ENCODE assay signal across 20 cellular contexts in genomic region chr9:20085842-20086241, GRCh38.
DNase-seq lines count a peak whose midpoint lies in the region; ATAC-seq, FAIRE-seq and TF ChIP-seq lines count a peak whose summit lies in the region.
"Had no signal": no experiment of that assay in that cellular context is flagged by ENCODE, and none has a peak within 500 bp of the region (broad histone marks: within the 10 kb centered on the region; RNA-seq: fewer than 3 reads in every experiment).

No MANE protein-coding gene starts in this region.

- H2AFZ ChIP-seq in SK-N-SH (ENCODE audit: low read depth), result no peak overlapping the region

- POLR2A ChIA-PET in SK-N-SH (lab: Yijun Ruan, JAX), result interaction anchor here (0.6 kb wide), 1 partner anchor 10 kb away, joined by 3 read pairs; no protein-coding TSS in a partner anchor

- H3K9me2 ChIP-seq in SK-N-SH, result no peaks in the 10 kb centered on the region

- 5% methylated on average over 1 of the region's 1 CpG for WGBS in SK-N-SH (ENCODE audit: low lambda C conversion rate)

- H3K4me1 ChIP-seq in SK-N-SH (ENCODE audit: control insufficient read depth in 1 of 2, insufficient read depth in 2 of 2, low read depth in 1 of 2, low read length in 1 of 2), result peaks cover 0 to 31% of the 10 kb centered on the region in 2 experiments; a peak in 2 of 4 replicates
- H3K4me1 ChIP-seq: A549, Caco-2 had no signal

- H3K27me3 ChIP-seq in SK-N-SH (ENCODE audit: insufficient read depth) (no peaks in the 10 kb centered on the region), bronchial epithelial cell (ENCODE audit: control insufficient read depth, insufficient read depth, low read length) (no peaks in the 10 kb centered on the region)
- H3K27me3 ChIP-seq: BLaER1 treated with 17β-estradiol and CSF1 and Interleukin-3, amounts not matched to agents 10 nM and 100 nM had no signal

- FAIRE-seq in bronchial epithelial cell (lab: Jason Lieb, UNC) (peak; percentile 18), frontal cortex (lab: Jason Lieb, UNC) (no peak)
- FAIRE-seq: A549, D721Med, G401.6, GM12891, GM19239 had no signal

- H3K36me3 ChIP-seq in SK-N-SH (replicated peaks in 1 of 2; ENCODE audit: control insufficient read depth in 1 of 2, insufficient read depth in 2 of 2, low read length in 1 of 2) (no peaks in the 10 kb centered on the region), bronchial epithelial cell (ENCODE audit: control insufficient read depth, insufficient read depth, low read length) (no peaks in the 10 kb centered on the region)
- H3K36me3 ChIP-seq: BLaER1 treated with 17β-estradiol and CSF1 and Interleukin-3, amounts not matched to agents 10 nM and 100 nM had no signal

- DNase-seq in SK-N-SH, result peak; percentile 54
- DNase-seq in bronchial epithelial cell (ENCODE audit: low read depth), result no peak
- DNase-seq in frontal cortex (ENCODE audit: low spot score in 2 of 2), result no peak
- DNase-seq: AML-193; Caco-2; Calu3; CD4-positive, alpha-beta T cell; CD8-positive, alpha-beta T cell; DMS79 treated with DMSO at 0.1 percent for 48 hours; GF-D8 had no signal

- no peaks in the 10 kb centered on the region for H4K20me1 ChIP-seq in SK-N-SH (ENCODE audit: insufficient read depth)
- H4K20me1 ChIP-seq: BLaER1 treated with 17β-estradiol and CSF1 and Interleukin-3, amounts not matched to agents 10 nM and 100 nM had no signal

- TF ChIP-seq CTCF in SK-N-SH (IDR thresholded peaks at IDR 0.05), result no peak
- no peak for TF ChIP-seq CTCF in bronchial epithelial cell (IDR thresholded peaks at IDR 0.05; ENCODE audit: insufficient read depth, low read length, severe bottlenecking)

- no peaks in the 10 kb centered on the region for H3K9me3 ChIP-seq in SK-N-SH
- H3K9me3 ChIP-seq: A549; BLaER1 treated with 17β-estradiol and CSF1 and Interleukin-3, amounts not matched to agents 10 nM and 100 nM; Caco-2 had no signal

- no peak for TF ChIP-seq RAD21 in SK-N-SH (IDR thresholded peaks at IDR 0.05; ENCODE audit: low read length)

- no peaks in the 10 kb centered on the region for H3K79me2 ChIP-seq in SK-N-SH (ENCODE audit: insufficient read depth)

- peak overlapping the region in 1 of 2 experiments; percentile 60; a peak in 1 of 4 replicates for H3K27ac ChIP-seq in SK-N-SH (ENCODE audit: low read depth in 2 of 2, low read length in 1 of 2)
- H3K27ac ChIP-seq: 22Rv1; A549; BLaER1 treated with 17β-estradiol and CSF1 and Interleukin-3, amounts not matched to agents 10 nM and 100 nM; C4-2B had no signal

- CTCF ChIA-PET in SK-N-SH (lab: Yijun Ruan, JAX), result no interaction called here

- H3K9ac ChIP-seq in SK-N-SH, result no peak overlapping the region
- H3K9ac ChIP-seq: BLaER1 treated with 17β-estradiol and CSF1 and Interleukin-3, amounts not matched to agents 10 nM and 100 nM had no signal

- peak in 1 of 2 experiments; percentile 67; a peak in 2 of 4 replicates for TF ChIP-seq EP300 in SK-N-SH (IDR thresholded peaks at IDR 0.05; ENCODE audit: borderline replicate concordance in 1 of 2, low read depth in 1 of 2, low read length in 1 of 2)

- no peaks in the 10 kb centered on the region for H3F3A ChIP-seq in SK-N-SH (replicated peaks; ENCODE audit: insufficient read depth)

- H3K4me3 ChIP-seq in SK-N-SH (ENCODE audit: low read depth in 2 of 2, low read length in 1 of 2) (no peak overlapping the region), bronchial epithelial cell (ENCODE audit: low read depth, low read length) (no peak overlapping the region)
- H3K4me3 ChIP-seq: A549; BLaER1 treated with 17β-estradiol and CSF1 and Interleukin-3, amounts not matched to agents 10 nM and 100 nM had no signal

- no peak overlapping the region for H3K4me2 ChIP-seq in SK-N-SH
- H3K4me2 ChIP-seq: A549; BLaER1 treated with 17β-estradiol and CSF1 and Interleukin-3, amounts not matched to agents 10 nM and 100 nM had no signal

- no peak for ATAC-seq in SK-N-SH treated with all-trans-retinoic acid at 6 μM for 48 hours
- no peak for ATAC-seq in HG03025 (IDR thresholded peaks at IDR 0.05; ENCODE audit: low FRiP score, unreplicated experiment)
- ATAC-seq: A549; CD8-positive, alpha-beta T cell had no signal

TF ChIP-seq in SK-N-SH, 30 proteins besides CTCF, POLR2A, EP300 and RAD21:
- no peak for TF ChIP-seq NRF1 (IDR thresholded peaks at IDR 0.05; ENCODE audit: low read depth, low read length)
- no peak for TF ChIP-seq EZH2phosphoT487 (IDR thresholded peaks at IDR 0.05; ENCODE audit: borderline replicate concordance, low read depth)
- TF ChIP-seq, protein P1, sequence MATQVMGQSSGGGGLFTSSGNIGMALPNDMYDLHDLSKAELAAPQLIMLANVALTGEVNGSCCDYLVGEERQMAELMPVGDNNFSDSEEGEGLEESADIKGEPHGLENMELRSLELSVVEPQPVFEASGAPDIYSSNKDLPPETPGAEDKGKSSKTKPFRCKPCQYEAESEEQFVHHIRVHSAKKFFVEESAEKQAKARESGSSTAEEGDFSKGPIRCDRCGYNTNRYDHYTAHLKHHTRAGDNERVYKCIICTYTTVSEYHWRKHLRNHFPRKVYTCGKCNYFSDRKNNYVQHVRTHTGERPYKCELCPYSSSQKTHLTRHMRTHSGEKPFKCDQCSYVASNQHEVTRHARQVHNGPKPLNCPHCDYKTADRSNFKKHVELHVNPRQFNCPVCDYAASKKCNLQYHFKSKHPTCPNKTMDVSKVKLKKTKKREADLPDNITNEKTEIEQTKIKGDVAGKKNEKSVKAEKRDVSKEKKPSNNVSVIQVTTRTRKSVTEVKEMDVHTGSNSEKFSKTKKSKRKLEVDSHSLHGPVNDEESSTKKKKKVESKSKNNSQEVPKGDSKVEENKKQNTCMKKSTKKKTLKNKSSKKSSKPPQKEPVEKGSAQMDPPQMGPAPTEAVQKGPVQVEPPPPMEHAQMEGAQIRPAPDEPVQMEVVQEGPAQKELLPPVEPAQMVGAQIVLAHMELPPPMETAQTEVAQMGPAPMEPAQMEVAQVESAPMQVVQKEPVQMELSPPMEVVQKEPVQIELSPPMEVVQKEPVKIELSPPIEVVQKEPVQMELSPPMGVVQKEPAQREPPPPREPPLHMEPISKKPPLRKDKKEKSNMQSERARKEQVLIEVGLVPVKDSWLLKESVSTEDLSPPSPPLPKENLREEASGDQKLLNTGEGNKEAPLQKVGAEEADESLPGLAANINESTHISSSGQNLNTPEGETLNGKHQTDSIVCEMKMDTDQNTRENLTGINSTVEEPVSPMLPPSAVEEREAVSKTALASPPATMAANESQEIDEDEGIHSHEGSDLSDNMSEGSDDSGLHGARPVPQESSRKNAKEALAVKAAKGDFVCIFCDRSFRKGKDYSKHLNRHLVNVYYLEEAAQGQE (IDR thresholded peaks at IDR 0.05; ENCODE audit: low read depth, low read length), result no peak
- peak; percentile 79 for TF ChIP-seq GATA2 (CRISPR knock-in tag; IDR thresholded peaks at IDR 0.05)
- 0 out of 2 replicates have a peak, but pooled peaks have one; percentile 25 for TF ChIP-seq MXI1 (IDR thresholded peaks at IDR 0.05; ENCODE audit: low read depth, low read length)
- TF ChIP-seq RCOR1 (IDR thresholded peaks at IDR 0.05; ENCODE audit: low read length), result peak; percentile 17; the same call in 1 of the 2 replicates
TF ChIP-seq in SK-N-SH: peak in this region for 3.

TF ChIP-seq in SK-N-SH treated with all-trans-retinoic acid at 6 μM for 48 hours, 23 proteins besides CTCF, POLR2A, EP300 and RAD21:
- TF ChIP-seq RARB (CRISPR knock-in tag; IDR thresholded peaks at IDR 0.05) (no peak), ARNTL (CRISPR knock-in tag; IDR thresholded peaks at IDR 0.05; ENCODE audit: borderline replicate concordance, low read depth) (no peak), BACH2 (CRISPR knock-in tag; IDR thresholded peaks at IDR 0.05; ENCODE audit: borderline replicate concordance) (no peak), SNAI2 (CRISPR knock-in tag; IDR thresholded peaks at IDR 0.05) (no peak), ZFP3 (CRISPR knock-in tag; IDR thresholded peaks at IDR 0.05) (no peak), ZFP30 (CRISPR knock-in tag; IDR thresholded peaks at IDR 0.05) (no peak), ZNF8 (CRISPR knock-in tag; IDR thresholded peaks at IDR 0.05) (no peak), ISL1 (CRISPR knock-in tag; IDR thresholded peaks at IDR 0.05) (no peak), PPARA (CRISPR knock-in tag; IDR thresholded peaks at IDR 0.05; ENCODE audit: borderline replicate concordance) (no peak)
